ENCODE assay signal across 8 cellular contexts in the genomic region with DNA sequence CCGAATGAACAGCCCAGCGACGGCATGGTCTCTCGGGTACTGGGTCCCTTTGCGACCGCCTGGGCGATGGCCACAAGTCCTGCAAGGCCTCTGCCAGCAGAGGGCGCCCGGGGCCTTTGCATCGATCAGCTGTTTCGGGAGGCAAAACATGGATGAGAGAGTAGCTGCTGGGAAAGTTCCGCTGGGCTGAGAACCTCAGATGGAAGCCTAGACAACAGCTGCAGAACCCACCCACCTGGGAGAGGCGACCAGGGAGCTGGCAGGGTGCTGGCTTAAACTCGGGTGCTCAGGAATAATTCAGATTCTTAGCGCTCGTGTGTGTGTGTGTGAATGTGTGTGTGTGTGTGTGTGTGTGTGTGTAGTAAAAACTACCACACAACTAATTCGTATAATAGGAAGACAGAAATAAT. TPM values are rescaled to one million over a fixed set of nuclear protein-coding genes. Genes with fewer than 3 reads are reported as not detected.
DNase-seq lines count a peak whose midpoint lies in the region; ATAC-seq, FAIRE-seq and TF ChIP-seq lines count a peak whose summit lies in the region.

No MANE protein-coding gene starts in this region.

- H3K9me3 ChIP-seq in breast epithelium (no peaks in the 10 kb centered on the region), keratinocyte (ENCODE audit: control insufficient read depth, low read depth, low read length) (no peaks in the 10 kb centered on the region)

- TF ChIP-seq POLR2A in breast epithelium (IDR thresholded peaks at IDR 0.05): no peak

- no peaks in the 10 kb centered on the region for H3K9me1 ChIP-seq in keratinocyte (ENCODE audit: control insufficient read depth, extremely low read depth, insufficient read depth, low read length)

- H3K4me1 ChIP-seq in breast epithelium: no peaks in the 10 kb centered on the region
- no peaks in the 10 kb centered on the region for H3K4me1 ChIP-seq in keratinocyte (ENCODE audit: control insufficient read depth, extremely low read depth, insufficient read depth, low read length)

- DNase-seq in GM12865 (ENCODE audit: low read depth): peak; percentile 79
- DNase-seq in NCI-H2107 (lab: John Stamatoyannopoulos, UW): peak; percentile 89
- DNase-seq in breast epithelium (ENCODE audit: low spot score in 2 of 2): peak; percentile 62 to 63
- DNase-seq in keratinocyte (ENCODE audit: low read depth, low spot score): peak; percentile 25
- DNase-seq in stimulated activated CD4-positive, alpha-beta T cell treated with anti-CD3 and anti-CD28 coated beads, Interleukin-15, amount 100 ng/mL, for 48 hours (ENCODE audit: low read depth in 2 of 2): peak; percentile 33 to 47

- FAIRE-seq in TTC549 (lab: Jason Lieb, UNC) (peak; percentile 5), keratinocyte (lab: Jason Lieb, UNC) (peak; percentile 51)

- peak; percentile 98 for TF ChIP-seq CTCF in GM12865 (IDR thresholded peaks at IDR 0.05; ENCODE audit: insufficient read depth, low read depth, low read length, missing control alignments)
- peak; percentile 41 to 74 (median 73) for TF ChIP-seq CTCF in breast epithelium (IDR thresholded peaks at IDR 0.05)
- peak; percentile 92 to 99 (median 92) for TF ChIP-seq CTCF in keratinocyte (optimal IDR thresholded peaks at IDR 0.05 in 1 of 3, IDR thresholded peaks at IDR 0.05 in 1 of 3, conservative IDR thresholded peaks at IDR 0.05 in 1 of 3; ENCODE audit: extremely low read depth in 1 of 3, insufficient read depth in 2 of 3, low read length in 3 of 3)

- ATAC-seq in HG02852 (IDR thresholded peaks at IDR 0.05; ENCODE audit: unreplicated experiment) (peak; percentile 77), GM18520 (IDR thresholded peaks at IDR 0.05; ENCODE audit: unreplicated experiment) (no peak)

- H3K27me3 ChIP-seq in breast epithelium (no peaks in the 10 kb centered on the region), keratinocyte (ENCODE audit: control insufficient read depth, extremely low read depth, insufficient read depth, low read length) (no peaks in the 10 kb centered on the region)

- peak overlapping the region; percentile 51 for H2AFZ ChIP-seq in keratinocyte (ENCODE audit: control insufficient read depth, low read length)

- dilution Hi-C loops in keratinocyte (cut with MboI; ENCODE audit: extremely low pct_ligation_motif_present, low sequenced_read_pairs): no loop called here

- H3K4me3 ChIP-seq in GM12865 (ENCODE audit: low read depth, low read length): no peak overlapping the region
- peak overlapping the region in 1 of 3 donors; percentile 34 for H3K4me3 ChIP-seq in breast epithelium
- H3K4me3 ChIP-seq in keratinocyte (ENCODE audit: control insufficient read depth in 2 of 3, extremely low read depth in 1 of 3, insufficient read depth in 2 of 3, low read depth in 1 of 3, low read length in 3 of 3): no peak overlapping the region

- H3K9ac ChIP-seq in keratinocyte (ENCODE audit: control insufficient read depth, extremely low read depth, insufficient read depth, low read length): no peak overlapping the region

- no peaks in the 10 kb centered on the region for H3K79me2 ChIP-seq in keratinocyte (ENCODE audit: control insufficient read depth, insufficient read depth, low read length)

- H3K4me2 ChIP-seq in keratinocyte (ENCODE audit: control insufficient read depth, extremely low read depth, insufficient read depth, low read depth, low read length): no peak overlapping the region

- no peaks in the 10 kb centered on the region for H4K20me1 ChIP-seq in keratinocyte (ENCODE audit: control insufficient read depth, extremely low read depth, insufficient read depth, low read length)

- intact Hi-C loops in breast epithelium (cut with DNase I; ENCODE audit: low total_unique reads): no loop called here

- H3K36me3 ChIP-seq in breast epithelium (no peaks in the 10 kb centered on the region), keratinocyte (ENCODE audit: control insufficient read depth in 2 of 2, extremely low read depth in 1 of 2, insufficient read depth in 2 of 2, low read length in 2 of 2) (no peaks in the 10 kb centered on the region)

- H3K27ac ChIP-seq in breast epithelium: no peak overlapping the region
- H3K27ac ChIP-seq in keratinocyte (ENCODE audit: control insufficient read depth, insufficient read depth, low read length): no peak overlapping the region

RNA-seq across cellular contexts. Expression of gene TRIM32, which starts 50.0 kb away (rescaled TPM):
- total RNA-seq in breast epithelium: 10 to 100 TPM; 18.7 to 20.2 (median 19.0) TPM
- 21.3 to 23.8 TPM (median 23.2 TPM) in 3 replicates for polyA plus RNA-seq in keratinocyte
- 6.3 TPM for polyA plus RNA-seq in keratinocyte (2011; ENCODE audit: low read depth)
- polyA plus RNA-seq in keratinocyte (2011; cell fraction: cytosol; rRNA removed): 13.9 and 18.4 TPM in 2 replicates
- 31.8 and 34.7 TPM in 2 replicates for polyA plus RNA-seq in keratinocyte (2011; cell fraction: nucleus; rRNA removed)
- 7.6 and 18.5 TPM in 2 replicates for polyA plus RNA-seq in keratinocyte (2012; ENCODE audit: low replicate concordance)
- 55.2 to 74.2 TPM (median 71.4 TPM) in 3 replicates for polyA minus RNA-seq in keratinocyte
- 26.7 TPM for polyA minus RNA-seq in keratinocyte (2011; cell fraction: cytosol; rRNA and poly(A)+ RNA removed)
- 29.9 and 43.2 TPM in 2 replicates for polyA minus RNA-seq in keratinocyte (2011; cell fraction: nucleus; rRNA and poly(A)+ RNA removed)

Comparison
In these comparisons a context has a peak if more than half of its experiments do, and no peak if none do; other contexts are left out.
1. DNase-seq: peak in every context shown above with its lines; median percentile 89 in NCI-H2107; 79 in GM12865; 62 in breast epithelium; 40 in stimulated activated CD4-positive, alpha-beta T cell treated with anti-CD3 and anti-CD28 coated beads, Interleukin-15, amount 100 ng/mL, for 48 hours; 25 in keratinocyte.